ENCODE assay signal across 8 cellular contexts in genomic region chr5:127875235-127876021, GRCh38.
DNase-seq lines count a peak whose midpoint lies in the region; FAIRE-seq and TF ChIP-seq lines count a peak whose summit lies in the region.

No MANE protein-coding gene starts in this region.

- H3K4me3 ChIP-seq in HEK293 (ENCODE audit: low read depth, low read length) (no peak overlapping the region), Loucy (ENCODE audit: low read length, poor library complexity, severe bottlenecking) (no peak overlapping the region), SK-N-SH (ENCODE audit: low read depth in 2 of 2, low read length in 1 of 2) (no peak overlapping the region), duodenal mucosa (ENCODE audit: low read depth in 1 of 2, low read length in 2 of 2) (peak overlapping the region; percentile 26 to 35)

- no peak for TF ChIP-seq EP300 in SK-N-SH (IDR thresholded peaks at IDR 0.05; ENCODE audit: borderline replicate concordance in 1 of 2, low read depth in 1 of 2, low read length in 1 of 2)

- H3K27ac ChIP-seq in HEK293 (ENCODE audit: extremely low read depth, low read depth, low read length), result peak overlapping the region; percentile 64
- H3K27ac ChIP-seq in SK-N-SH (ENCODE audit: low read depth in 2 of 2, low read length in 1 of 2), result no peak overlapping the region
- H3K27ac ChIP-seq in duodenal mucosa (ENCODE audit: low read depth, low read length), result no peak overlapping the region

- no peaks in the 10 kb centered on the region for H3K9me2 ChIP-seq in Loucy (replicated peaks; ENCODE audit: low read depth, low read length)
- H3K9me2 ChIP-seq in SK-N-SH, result no peaks in the 10 kb centered on the region

- CTCF ChIA-PET in HEK293 (lab: Yijun Ruan, JAX) (interaction anchor here (0.6 to 4.0 kb wide), 20 partner anchors 9 to 337 kb away, joined by 3 to 30 read pairs (median 4); no protein-coding TSS in a partner anchor), SK-N-SH (lab: Yijun Ruan, JAX) (interaction anchor here (0.5 to 6.2 kb wide), 34 partner anchors 9 to 1087 kb away, joined by 3 to 67 read pairs (median 4); partner anchors contain the start of gene SLC12A2)

- H3K36me3 ChIP-seq in HEK293 (ENCODE audit: control insufficient read depth in 2 of 2, insufficient read depth in 1 of 2, low read length in 2 of 2), result no peaks in the 10 kb centered on the region
- H3K36me3 ChIP-seq in Loucy (ENCODE audit: insufficient read depth, low read length), result no peaks in the 10 kb centered on the region
- H3K36me3 ChIP-seq in SK-N-SH (replicated peaks in 1 of 2; ENCODE audit: control insufficient read depth in 1 of 2, insufficient read depth in 2 of 2, low read length in 1 of 2), result no peaks in the 10 kb centered on the region
- H3K36me3 ChIP-seq in duodenal mucosa (ENCODE audit: control insufficient read depth in 1 of 2, insufficient read depth in 2 of 2, low read length in 2 of 2), result no peaks in the 10 kb centered on the region

- H3K4me2 ChIP-seq in Loucy (ENCODE audit: low read depth, low read length, poor library complexity, severe bottlenecking), result no peak overlapping the region
- peak overlapping the region; percentile 35; the same call in 1 of the 2 replicates for H3K4me2 ChIP-seq in SK-N-SH

- FAIRE-seq in urothelium cell line (lab: Jason Lieb, UNC), result no peak

- peak; percentile 84 for TF ChIP-seq RAD21 in SK-N-SH (IDR thresholded peaks at IDR 0.05; ENCODE audit: low read length)

- H3K4me1 ChIP-seq in HEK293 (ENCODE audit: control insufficient read depth, insufficient read depth, low read length), result peaks cover 6% of the 10 kb centered on the region
- no peaks in the 10 kb centered on the region for H3K4me1 ChIP-seq in Loucy (ENCODE audit: insufficient read depth, low read length, poor library complexity, severe bottlenecking)
- H3K4me1 ChIP-seq in SK-N-SH (ENCODE audit: control insufficient read depth in 1 of 2, insufficient read depth in 2 of 2, low read depth in 1 of 2, low read length in 1 of 2), result peaks cover 0 to 8% of the 10 kb centered on the region in 2 experiments; a peak in 2 of 4 replicates
- H3K4me1 ChIP-seq in duodenal mucosa (ENCODE audit: control insufficient read depth in 1 of 2, insufficient read depth in 2 of 2, low read length in 2 of 2), result peaks cover 18 to 24% of the 10 kb centered on the region in 2 donors

- H3F3A ChIP-seq in Loucy (ENCODE audit: low read depth) (no peaks in the 10 kb centered on the region), SK-N-SH (replicated peaks; ENCODE audit: insufficient read depth) (no peaks in the 10 kb centered on the region)

- H3K79me2 ChIP-seq in Loucy (ENCODE audit: insufficient read depth, low read length) (no peaks in the 10 kb centered on the region), SK-N-SH (ENCODE audit: insufficient read depth) (no peaks in the 10 kb centered on the region)

- POLR2A ChIA-PET in HEK293 (lab: Yijun Ruan, JAX), result no interaction called here
- POLR2A ChIA-PET in SK-N-SH (lab: Yijun Ruan, JAX), result interaction anchor here (0.7 to 0.8 kb wide), 2 partner anchors 207 to 326 kb away, joined by 3 read pairs; no protein-coding TSS in a partner anchor

- H3K9ac ChIP-seq in Loucy (ENCODE audit: low read depth, low read length, poor library complexity, severe bottlenecking) (no peak overlapping the region), SK-N-SH (no peak overlapping the region), duodenal mucosa (ENCODE audit: low read depth in 1 of 2, low read length in 2 of 2) (peak overlapping the region; percentile 35 to 55)

- H2AFZ ChIP-seq in Loucy (ENCODE audit: low read length) (no peak overlapping the region), SK-N-SH (ENCODE audit: low read depth) (no peak overlapping the region)

- H3K27me3 ChIP-seq in Loucy (ENCODE audit: insufficient read depth, low read length, poor library complexity, severe bottlenecking), result no peaks in the 10 kb centered on the region
- no peaks in the 10 kb centered on the region for H3K27me3 ChIP-seq in SK-N-SH (ENCODE audit: insufficient read depth)
- H3K27me3 ChIP-seq in duodenal mucosa (ENCODE audit: control insufficient read depth in 1 of 2, insufficient read depth in 2 of 2, low read length in 2 of 2), result no peaks in the 10 kb centered on the region

- TF ChIP-seq CTCF in GM12873 (IDR thresholded peaks at IDR 0.05; ENCODE audit: insufficient read depth, low read depth, low read length, missing control alignments), result peak; percentile 39
- TF ChIP-seq CTCF in HEK293 (tag by site-specific recombination; IDR thresholded peaks at IDR 0.05), result peak; percentile 87
- peak; percentile 41 for TF ChIP-seq CTCF in Loucy (conservative IDR thresholded peaks at IDR 0.05; ENCODE audit: low read length)
- peak; percentile 57 for TF ChIP-seq CTCF in SK-N-SH (IDR thresholded peaks at IDR 0.05)

- H4K20me1 ChIP-seq in Loucy (ENCODE audit: insufficient read depth, low read length, poor library complexity, severe bottlenecking), result no peaks in the 10 kb centered on the region
- H4K20me1 ChIP-seq in SK-N-SH (ENCODE audit: insufficient read depth), result no peaks in the 10 kb centered on the region

- H3K9me3 ChIP-seq in HEK293 (ENCODE audit: control insufficient read depth, insufficient read depth, low read depth, low read length) (no peaks in the 10 kb centered on the region), Loucy (ENCODE audit: insufficient read depth, low read depth, low read length) (no peaks in the 10 kb centered on the region), SK-N-SH (no peaks in the 10 kb centered on the region), duodenal mucosa (ENCODE audit: control insufficient read depth in 1 of 2, low read length in 2 of 2) (no peaks in the 10 kb centered on the region)

- in situ Hi-C loops in ACHN (cut with HindIII; ENCODE audit: low pct_ligation_motif_present, low pct_unique_long_range_greater_than_20kb, low sequenced_read_pairs), result no loop called here

- DNase-seq in ACHN (peak; percentile 36), SK-N-SH (peak; percentile 51), middle frontal gyrus (ENCODE audit: extremely low spot score, low spot score) (peak; percentile 17), urothelium cell line (ENCODE audit: low spot score) (peak; percentile 56)

- WGBS in SK-N-SH (ENCODE audit: low lambda C conversion rate), result 31% methylated on average over 8 of the region's 8 CpGs

TF ChIP-seq in HEK293, 187 proteins besides CTCF, POLR2A, EP300 and RAD21 (continues in another document):
- no peak for TF ChIP-seq ZSCAN23 (tag by site-specific recombination; IDR thresholded peaks at IDR 0.05)
- no peak for TF ChIP-seq ZNF138 (tag by site-specific recombination; IDR thresholded peaks at IDR 0.05; ENCODE audit: borderline replicate concordance)
- TF ChIP-seq SP2 (tag by site-specific recombination; IDR thresholded peaks at IDR 0.05), result no peak
- TF ChIP-seq ZNF169 (tag by site-specific recombination; IDR thresholded peaks at IDR 0.05), result no peak
- peak; percentile 76 for TF ChIP-seq ZBTB17 (tag by site-specific recombination; IDR thresholded peaks at IDR 0.05)
- TF ChIP-seq ZNF24 (tag by site-specific recombination; IDR thresholded peaks at IDR 0.05), result no peak
- no peak for TF ChIP-seq ZBTB20 (tag by site-specific recombination; IDR thresholded peaks at IDR 0.05)
- TF ChIP-seq ZNF48 (tag by site-specific recombination; IDR thresholded peaks at IDR 0.05), result no peak
- no peak for TF ChIP-seq ZIC2 (tag by site-specific recombination; IDR thresholded peaks at IDR 0.05)
- peak; percentile 89; the same call in 1 of the 2 replicates for TF ChIP-seq ZNF362 (tag by site-specific recombination; IDR thresholded peaks at IDR 0.05)
- TF ChIP-seq ZNF37A (tag by site-specific recombination; IDR thresholded peaks at IDR 0.05), result no peak
- TF ChIP-seq ZNF202 (tag by site-specific recombination; IDR thresholded peaks at IDR 0.05; ENCODE audit: borderline replicate concordance), result no peak
- no peak for TF ChIP-seq ZNF19 (tag by site-specific recombination; IDR thresholded peaks at IDR 0.05; ENCODE audit: low read depth)

TF ChIP-seq in SK-N-SH, 30 proteins besides CTCF, POLR2A, EP300 and RAD21:
- TF ChIP-seq USF1 (IDR thresholded peaks at IDR 0.05; ENCODE audit: borderline replicate concordance, low read depth) (peak; percentile 24; the same call in 1 of the 2 replicates), GATA2 (CRISPR knock-in tag; IDR thresholded peaks at IDR 0.05) (no peak), POLR2AphosphoS5 (IDR thresholded peaks at IDR 0.05; ENCODE audit: low read depth, low read length) (no peak), USF2 (IDR thresholded peaks at IDR 0.05; ENCODE audit: borderline replicate concordance, low read depth, low read length) (no peak), PBX3 (IDR thresholded peaks at IDR 0.05) (peak; percentile 76), TCF12 (IDR thresholded peaks at IDR 0.05) (peak; percentile 26; the same call in 1 of the 2 replicates), SMC3 (IDR thresholded peaks at IDR 0.05; ENCODE audit: low read depth, low read length) (peak; percentile 41)

Comparison
In these comparisons a context has a peak if more than half of its experiments do, and no peak if none do; other contexts are left out.
1. H3K4me3 ChIP-seq: peak in duodenal mucosa (2 of 2); none in HEK293 (single experiment), Loucy (single experiment) and SK-N-SH (0 of 2).
2. H3K9ac ChIP-seq: peak in duodenal mucosa (2 of 2); none in Loucy (single experiment) and SK-N-SH (single experiment).
3. Peak in every context shown above with its lines, with median percentiles within 50 percentile points of each other: DNase-seq and CTCF ChIP-seq.